In the genomic region with DNA sequence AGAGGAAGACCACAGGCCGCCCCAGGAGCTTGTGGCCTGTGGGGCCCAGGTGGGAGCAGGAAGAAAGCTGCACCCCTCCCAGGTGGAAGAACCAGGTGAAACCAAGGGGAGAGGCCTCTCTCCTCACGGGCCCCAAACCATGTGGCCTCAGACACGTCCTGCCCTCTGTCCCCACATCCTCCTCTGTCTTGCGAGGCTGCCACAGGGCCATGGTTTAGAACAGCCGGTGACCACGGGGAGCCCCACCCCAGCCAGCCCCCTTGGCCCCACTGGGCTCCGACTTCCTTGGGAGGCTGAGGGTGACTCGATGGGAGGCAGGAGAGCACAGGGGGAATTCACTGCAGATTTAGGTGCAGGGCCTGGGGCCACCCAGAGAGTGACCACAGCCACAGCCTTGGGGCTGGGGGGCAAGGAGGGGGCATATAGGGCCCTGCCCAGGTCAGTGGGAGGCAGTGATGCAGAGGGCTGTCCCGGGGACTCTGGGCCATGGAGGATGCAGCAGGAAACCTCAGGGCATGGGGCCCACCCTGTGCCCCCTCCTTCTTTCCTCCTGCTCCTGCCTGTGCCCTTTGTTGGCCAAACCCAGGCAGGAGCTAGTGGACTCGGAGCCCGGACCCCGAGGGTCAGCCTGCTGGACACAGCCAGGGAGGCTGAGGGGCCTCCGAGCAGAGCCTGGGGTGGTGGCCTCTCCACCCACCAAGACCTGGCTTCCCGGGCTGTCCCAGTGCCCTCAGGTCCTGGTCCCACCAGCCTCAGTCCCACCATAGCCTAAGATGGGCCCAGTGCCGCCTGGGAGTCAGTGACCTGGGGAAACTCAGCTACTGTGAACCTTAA, we compare ENCODE assay signal across 22 cellular contexts.
DNase-seq lines count a peak whose midpoint lies in the region; ATAC-seq lines count a peak whose summit lies in the region.
"Had no signal": no experiment of that assay in that cellular context is flagged by ENCODE, and none has a peak within 500 bp of the region (broad histone marks: within the 10 kb centered on the region; RNA-seq: fewer than 3 reads in every experiment).

No MANE protein-coding gene starts in this region.

- no peak overlapping the region for H3K4ac ChIP-seq in neuronal stem cell (ENCODE audit: low read length)

- H3K9ac ChIP-seq in BLaER1 treated with 17β-estradiol and CSF1 and Interleukin-3, amounts not matched to agents 10 nM and 100 nM: peak overlapping the region in 9 of 11 experiments; percentile 7 to 90 (median 51); a peak in 14 of 22 replicates
- peak overlapping the region; percentile 5 for H3K9ac ChIP-seq in NT2/D1 (ENCODE audit: insufficient read length, low read depth)
- no peak overlapping the region for H3K9ac ChIP-seq in neuronal stem cell (ENCODE audit: low read depth, low read length, poor library complexity)

- peak overlapping the region in 7 of 11 experiments; percentile 48 to 99 (median 76); a peak in 14 of 22 replicates for H3K27ac ChIP-seq in BLaER1 treated with 17β-estradiol and CSF1 and Interleukin-3, amounts not matched to agents 10 nM and 100 nM
- no peak overlapping the region for H3K27ac ChIP-seq in neuronal stem cell (replicated peaks; ENCODE audit: low read length)
- no peak overlapping the region for H3K27ac ChIP-seq in caudate nucleus (ENCODE audit: low read depth, low read length)
- H3K27ac ChIP-seq: C4-2B, foreskin keratinocyte had no signal

- H2BK15ac ChIP-seq in neuronal stem cell (ENCODE audit: low read length): peak overlapping the region; percentile 93

- H3K18ac ChIP-seq in neuronal stem cell (ENCODE audit: low read length): peak overlapping the region; percentile 85

- no CpG with 5 or more reads among the region's 15 CpGs for WGBS in neuronal stem cell (ENCODE audit: extremely low coverage in 2 of 2, insufficient read length in 2 of 2, insufficient replicate concordance in 1 of 2), 2 donors

- no peak overlapping the region for H3K14ac ChIP-seq in neuronal stem cell (ENCODE audit: low read length)

- H3K23ac ChIP-seq in neuronal stem cell (ENCODE audit: low read depth, low read length, poor library complexity): no peak overlapping the region

- H4K91ac ChIP-seq in neuronal stem cell (ENCODE audit: low read depth, low read length, poor library complexity): no peak overlapping the region

- H2BK5ac ChIP-seq in neuronal stem cell (ENCODE audit: low read length): peak overlapping the region; percentile 70

- H3K4me2 ChIP-seq in BLaER1 treated with 17β-estradiol and CSF1 and Interleukin-3, amounts not matched to agents 10 nM and 100 nM: peak overlapping the region; percentile 81 to 99 (median 93)
- no peak overlapping the region for H3K4me2 ChIP-seq in neuronal stem cell (ENCODE audit: insufficient read depth, low read length, poor library complexity, severe bottlenecking)
- H3K4me2 ChIP-seq: hepatocyte had no signal

- H2BK120ac ChIP-seq in neuronal stem cell (ENCODE audit: low read depth, low read length): peak overlapping the region; percentile 55

- H4K8ac ChIP-seq in neuronal stem cell (ENCODE audit: low read depth, low read length): no peak overlapping the region

- H3K4me1 ChIP-seq in BLaER1 treated with 17β-estradiol and CSF1 and Interleukin-3, amounts not matched to agents 10 nM and 100 nM: peaks cover 62 to 84% (median 78%) of the 10 kb centered on the region in 10 experiments
- peaks cover 29% of the 10 kb centered on the region for H3K4me1 ChIP-seq in NT2/D1 (ENCODE audit: insufficient read depth, insufficient read length)
- H3K4me1 ChIP-seq in neuronal stem cell (ENCODE audit: control insufficient read depth in 2 of 2, insufficient read depth in 1 of 2, low read depth in 1 of 2, low read length in 2 of 2): peaks cover 35 to 40% of the 10 kb centered on the region in 2 donors
- H3K4me1 ChIP-seq: foreskin keratinocyte had no signal

- peaks cover 1% of the 10 kb centered on the region for H3K79me1 ChIP-seq in neuronal stem cell (ENCODE audit: low read depth, low read length)

- peaks cover 0 to 15% (median 0%) of the 10 kb centered on the region in 11 experiments; a peak in 1 of 22 replicates for H4K20me1 ChIP-seq in BLaER1 treated with 17β-estradiol and CSF1 and Interleukin-3, amounts not matched to agents 10 nM and 100 nM

- ATAC-seq in GM21529 (IDR thresholded peaks at IDR 0.05; ENCODE audit: unreplicated experiment): peak; percentile 16
- ATAC-seq: activated naive CD8-positive, alpha-beta T cell treated with anti-CD3 and anti-CD28 coated beads, Interleukin-2, amount 50 U/mL, for 24 hours; foreskin keratinocyte had no signal

- peaks cover 0 to 51% (median 0%) of the 10 kb centered on the region in 11 experiments; a peak in 5 of 22 replicates for H3K27me3 ChIP-seq in BLaER1 treated with 17β-estradiol and CSF1 and Interleukin-3, amounts not matched to agents 10 nM and 100 nM
- no peaks in the 10 kb centered on the region for H3K27me3 ChIP-seq in NT2/D1 (ENCODE audit: insufficient read depth, insufficient read length)
- no peaks in the 10 kb centered on the region for H3K27me3 ChIP-seq in neuronal stem cell (ENCODE audit: control insufficient read depth in 3 of 3, insufficient read depth in 3 of 3, low read depth in 1 of 3, low read length in 3 of 3)
- H3K27me3 ChIP-seq: foreskin keratinocyte, hepatocyte had no signal

- no peak overlapping the region for H2AFZ ChIP-seq in neuronal stem cell (ENCODE audit: low read length)

- peak overlapping the region in 4 of 10 experiments; percentile 6 to 42 (median 30); a peak in 5 of 20 replicates for H3K4me3 ChIP-seq in BLaER1 treated with 17β-estradiol and CSF1 and Interleukin-3, amounts not matched to agents 10 nM and 100 nM
- no peak overlapping the region for H3K4me3 ChIP-seq in NT2/D1 (ENCODE audit: insufficient read length, low read depth)
- H3K4me3 ChIP-seq in neuronal stem cell (ENCODE audit: low read length in 2 of 2): no peak overlapping the region
- H3K4me3 ChIP-seq: hepatocyte had no signal

- H2BK12ac ChIP-seq in neuronal stem cell (ENCODE audit: low read length): peak overlapping the region; percentile 79

- no peaks in the 10 kb centered on the region for H3K9me3 ChIP-seq in BLaER1 treated with 17β-estradiol and CSF1 and Interleukin-3, amounts not matched to agents 10 nM and 100 nM (replicated peaks in 1 of 11)
- H3K9me3 ChIP-seq in NT2/D1 (ENCODE audit: insufficient read depth, low read length): no peaks in the 10 kb centered on the region
- H3K9me3 ChIP-seq in neuronal stem cell (replicated peaks in 1 of 2; ENCODE audit: control insufficient read depth in 2 of 2, insufficient read depth in 1 of 2, low read depth in 1 of 2, low read length in 2 of 2): no peaks in the 10 kb centered on the region

- no peak for DNase-seq in NT2/D1 (ENCODE audit: low read depth, low spot score)
- DNase-seq in neuronal stem cell (ENCODE audit: low spot score): no peak
- no peak for DNase-seq in NCI-H2171 treated with DMSO at 0.1 percent for 48 hours (lab: John Stamatoyannopoulos, UW)
- DNase-seq in 8988T: no peak
- DNase-seq in DMS114 treated with DMSO at 0.1 percent for 48 hours (lab: John Stamatoyannopoulos, UW; ENCODE audit: unreplicated experiment): no peak
- DNase-seq in caudate nucleus (lab: John Stamatoyannopoulos, UW): no peak
- DNase-seq: ACHN; activated CD4-positive, alpha-beta memory T cell treated with anti-CD3 and anti-CD28 coated beads for 36 hours; activated CD4-positive, CD25-positive, alpha-beta regulatory T cell; activated naive CD8-positive, alpha-beta T cell treated with anti-CD3 and anti-CD28 coated beads, Interleukin-2, amount 50 U/mL, for 24 hours; effector CD8-positive, alpha-beta T cell; EL; foreskin keratinocyte; KBM-7; NCI-H1694; nucleus accumbens; retina; trophoblast cell had no signal

- H3K36me3 ChIP-seq in BLaER1 treated with 17β-estradiol and CSF1 and Interleukin-3, amounts not matched to agents 10 nM and 100 nM: no peaks in the 10 kb centered on the region
- no peaks in the 10 kb centered on the region for H3K36me3 ChIP-seq in NT2/D1 (ENCODE audit: insufficient read depth, insufficient read length, low read length)
- no peaks in the 10 kb centered on the region for H3K36me3 ChIP-seq in neuronal stem cell (replicated peaks in 1 of 2; ENCODE audit: control insufficient read depth in 2 of 2, insufficient read depth in 2 of 2, low read length in 2 of 2)

- peak overlapping the region; percentile 90 for H2AK5ac ChIP-seq in neuronal stem cell (ENCODE audit: low read depth, low read length)

Comparison
In these comparisons a context has a peak if more than half of its experiments do, and no peak if none do; other contexts are left out.
1. H3K27ac ChIP-seq: peak in BLaER1 treated with 17β-estradiol and CSF1 and Interleukin-3, amounts not matched to agents 10 nM and 100 nM (7 of 11); none in neuronal stem cell (single experiment) and caudate nucleus (single experiment).